8 cellular contexts compared by ENCODE assay signal in the genomic region with DNA sequence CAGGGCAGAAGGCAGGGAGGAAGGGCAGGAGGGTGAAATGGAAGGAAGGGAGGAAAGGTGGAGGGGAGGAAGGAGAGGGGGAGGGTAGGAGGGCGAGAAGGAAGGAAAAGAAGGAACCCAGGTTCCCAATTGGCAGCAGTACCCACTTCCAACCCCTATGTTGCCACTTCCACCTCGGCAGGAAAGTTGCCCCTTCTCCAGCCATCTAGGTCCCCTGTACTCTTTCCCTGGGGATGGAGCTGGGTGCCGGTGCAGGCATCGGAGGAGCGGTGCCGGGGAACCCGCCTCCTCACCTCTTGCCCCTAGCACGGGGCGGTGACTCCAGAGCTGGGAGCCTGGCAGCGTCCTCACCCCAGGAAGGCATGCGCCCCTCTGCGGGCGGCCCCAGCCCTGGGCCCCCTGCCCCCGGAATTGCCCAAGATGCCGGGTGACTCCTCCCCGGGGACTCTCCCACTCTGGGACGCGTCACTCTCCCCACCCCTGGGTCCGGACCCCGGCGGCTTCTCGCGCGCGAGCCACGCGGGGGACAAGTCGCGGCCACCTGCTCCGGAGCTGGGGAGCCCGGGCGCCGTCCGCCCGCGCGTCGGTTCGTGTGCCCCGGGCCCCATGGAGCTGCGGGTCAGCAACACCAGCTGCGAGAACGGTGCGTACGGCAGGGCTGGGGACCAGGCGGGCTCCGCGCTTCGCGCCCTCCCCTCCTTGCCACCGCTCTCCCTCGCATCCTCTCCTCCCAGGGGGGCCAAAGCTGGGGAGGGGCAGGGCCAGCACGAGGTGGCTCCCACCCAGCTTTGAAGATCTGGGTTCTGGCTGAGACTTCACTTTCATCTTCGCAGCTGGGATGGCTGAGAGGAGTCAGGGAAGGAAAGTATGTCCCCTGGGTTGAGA. TPM values are rescaled to one million over a fixed set of nuclear protein-coding genes. Genes with fewer than 3 reads are reported as not detected.
DNase-seq lines count a peak whose midpoint lies in the region; ATAC-seq, FAIRE-seq and TF ChIP-seq lines count a peak whose summit lies in the region.

NIPAL4 (plus strand) TSS at position 499 of the 885 bp plus-strand sequence; CDS start at position 607, 108 bp downstream.

- H3K9me3 ChIP-seq in HEK293 (ENCODE audit: control insufficient read depth, insufficient read depth, low read depth, low read length): no peaks in the 10 kb centered on the region
- no peaks in the 10 kb centered on the region for H3K9me3 ChIP-seq in esophagus squamous epithelium
- no peaks in the 10 kb centered on the region for H3K9me3 ChIP-seq in testis

- no peak for TF ChIP-seq CTCF in HEK293 (tag by site-specific recombination; IDR thresholded peaks at IDR 0.05)
- TF ChIP-seq CTCF in activated CD8-positive, alpha-beta T cell treated with anti-CD3 and anti-CD28 coated beads for 36 hours (IDR thresholded peaks at IDR 0.05): no peak
- no peak for TF ChIP-seq CTCF in esophagus squamous epithelium (IDR thresholded peaks at IDR 0.05)
- TF ChIP-seq CTCF in natural killer cell (IDR thresholded peaks at IDR 0.05): no peak
- TF ChIP-seq CTCF in testis (IDR thresholded peaks at IDR 0.05): no peak

- peaks cover 14% of the 10 kb centered on the region for H3K4me1 Mint-ChIP-seq in activated CD8-positive, alpha-beta T cell treated with anti-CD3 and anti-CD28 coated beads for 36 hours (ENCODE audit: low read depth)
- H3K4me1 Mint-ChIP-seq in natural killer cell: peaks cover 6 to 17% of the 10 kb centered on the region in 2 donors

- H3K27me3 Mint-ChIP-seq in activated CD8-positive, alpha-beta T cell treated with anti-CD3 and anti-CD28 coated beads for 36 hours: peaks cover 27% of the 10 kb centered on the region
- peaks cover 30 to 34% of the 10 kb centered on the region in 2 donors for H3K27me3 Mint-ChIP-seq in natural killer cell (ENCODE audit: low read depth in 2 of 2)

- peak; percentile 32 for ATAC-seq in activated CD8-positive, alpha-beta T cell treated with anti-CD3 and anti-CD28 coated beads for 36 hours
- ATAC-seq in natural killer cell (peak; percentile 46 to 61 (median 49)), HG02571 (IDR thresholded peaks at IDR 0.05; ENCODE audit: unreplicated experiment) (no peak)

- no peaks in the 10 kb centered on the region; the same call in 1 of the 2 replicates for H3K4me1 ChIP-seq in HEK293 (ENCODE audit: control insufficient read depth, insufficient read depth, low read length)
- peaks cover 15 to 58% (median 34%) of the 10 kb centered on the region in 3 donors for H3K4me1 ChIP-seq in esophagus squamous epithelium
- peaks cover 7% of the 10 kb centered on the region for H3K4me1 ChIP-seq in testis

- peak; percentile 53 for DNase-seq in activated CD8-positive, alpha-beta T cell treated with anti-CD3 and anti-CD28 coated beads for 36 hours
- no peak for DNase-seq in esophagus squamous epithelium (lab: John Stamatoyannopoulos, UW)
- no peak for DNase-seq in natural killer cell
- no peak for DNase-seq in testis
- no peak for DNase-seq in NCI-H774 (lab: John Stamatoyannopoulos, UW)
- no peak for DNase-seq in GM19239 (ENCODE audit: insufficient read length, low spot score)

- no peaks in the 10 kb centered on the region for H3K36me3 Mint-ChIP-seq in activated CD8-positive, alpha-beta T cell treated with anti-CD3 and anti-CD28 coated beads for 36 hours (ENCODE audit: low read depth)
- no peaks in the 10 kb centered on the region for H3K36me3 Mint-ChIP-seq in natural killer cell

- H3K4me3 Mint-ChIP-seq in activated CD8-positive, alpha-beta T cell treated with anti-CD3 and anti-CD28 coated beads for 36 hours: peak within 1 kb of the TSS; percentile 59
- no peak within 1 kb of the TSS for H3K4me3 Mint-ChIP-seq in natural killer cell

- peaks cover 0 to 13% (median 0%) of the 10 kb centered on the region in 4 donors for H3K27me3 ChIP-seq in esophagus squamous epithelium
- H3K27me3 ChIP-seq in testis: no peaks in the 10 kb centered on the region

- FAIRE-seq in GM19239 (lab: Jason Lieb, UNC): no peak

- intact Hi-C loops in activated CD8-positive, alpha-beta T cell treated with anti-CD3 and anti-CD28 coated beads for 36 hours (cut with micrococcal nuclease): no loop called here
- intact Hi-C loops in esophagus squamous epithelium (cut with DNase I): no loop called here
- intact Hi-C loops in natural killer cell (cut with micrococcal nuclease): no loop called here
- intact Hi-C loops in testis (cut with DNase I; ENCODE audit: low total_unique reads): no loop called here

- no peaks in the 10 kb centered on the region for H3K9me3 Mint-ChIP-seq in activated CD8-positive, alpha-beta T cell treated with anti-CD3 and anti-CD28 coated beads for 36 hours
- no peaks in the 10 kb centered on the region for H3K9me3 Mint-ChIP-seq in natural killer cell

- POLR2A ChIA-PET in HEK293 (lab: Yijun Ruan, JAX): no interaction called here
- POLR2A ChIA-PET in activated CD8-positive, alpha-beta T cell treated with anti-CD3 and anti-CD28 coated beads for 36 hours (lab: Charles Lee): no interaction called here

- 11 to 12% methylated on average over 2 to 7 of the region's 54 CpGs for WGBS in esophagus squamous epithelium, 2 donors
- WGBS in testis, 2 donors: 6 to 21% methylated on average over 3 to 54 of the region's 54 CpGs

- H3K4me3 ChIP-seq in HEK293 (ENCODE audit: low read depth, low read length) (peak within 1 kb of the TSS; percentile 29), esophagus squamous epithelium (peak within 1 kb of the TSS; percentile 46 to 79 (median 54)), testis (peak within 1 kb of the TSS; percentile 4 to 43)

- TF ChIP-seq POLR2A in esophagus squamous epithelium (IDR thresholded peaks at IDR 0.05) (peak in 1 of 4 donors; percentile 40), testis (IDR thresholded peaks at IDR 0.05) (no peak)

- CTCF ChIA-PET in HEK293 (lab: Yijun Ruan, JAX): interaction anchor here (0.7 to 2.2 kb wide), 7 partner anchors 12 to 461 kb away, joined by 3 to 12 read pairs (median 4); no protein-coding TSS in a partner anchor
- CTCF ChIA-PET in activated CD8-positive, alpha-beta T cell treated with anti-CD3 and anti-CD28 coated beads for 36 hours (lab: Charles Lee): interaction anchor here (1.0 to 9.6 kb wide), 4 partner anchors 12 to 117 kb away, joined by 3 to 64 read pairs (median 6); no protein-coding TSS in a partner anchor

- H3K27ac ChIP-seq in HEK293 (ENCODE audit: extremely low read depth, low read depth, low read length) (no peak within 1 kb of the TSS), esophagus squamous epithelium (peak within 1 kb of the TSS; percentile 70 to 76 (median 73)), testis (no peak within 1 kb of the TSS)

- H3K27ac Mint-ChIP-seq in activated CD8-positive, alpha-beta T cell treated with anti-CD3 and anti-CD28 coated beads for 36 hours: no peak within 1 kb of the TSS
- no peak within 1 kb of the TSS for H3K27ac Mint-ChIP-seq in natural killer cell

- H3K36me3 ChIP-seq in HEK293 (ENCODE audit: control insufficient read depth in 2 of 2, insufficient read depth in 1 of 2, low read length in 2 of 2) (no peaks in the 10 kb centered on the region), esophagus squamous epithelium (no peaks in the 10 kb centered on the region), testis (ENCODE audit: low read depth, missing control alignments) (no peaks in the 10 kb centered on the region)

TF ChIP-seq in HEK293, 187 proteins besides CTCF, POLR2A, EP300 and RAD21 (continues in another document):
- TF ChIP-seq PRDM4 (tag by site-specific recombination; IDR thresholded peaks at IDR 0.05) (no peak), ZNF843 (tag by site-specific recombination; IDR thresholded peaks at IDR 0.05) (no peak), ZNF311 (tag by site-specific recombination; IDR thresholded peaks at IDR 0.05; ENCODE audit: borderline replicate concordance) (no peak), ZNF692 (tag by site-specific recombination; IDR thresholded peaks at IDR 0.05) (0 out of 2 replicates have a peak, but pooled peaks have one; percentile 22)

RNA-seq across cellular contexts. Expression of gene NIPAL4, which starts in this region (rescaled TPM):
- under 1 TPM; 0.29 to 0.72 TPM for total RNA-seq in activated CD8-positive, alpha-beta T cell treated with anti-CD3 and anti-CD28 coated beads for 36 hours
- total RNA-seq in esophagus squamous epithelium (10 to 100 TPM; 13.2 to 33.7 (median 17.8) TPM), natural killer cell (1 to 10 TPM in 1 of 3 donors, under 1 TPM in 1, not detected in 1; 0.39 to 1.3 TPM), testis (under 1 TPM in 1 of 2 donors, not detected in 1; 0.08 TPM)
- 0.18 TPM for polyA plus RNA-seq in testis (ENCODE audit: insufficient read depth, low read depth, low replicate concordance)

Comparison
In these comparisons a context has a peak if more than half of its experiments do, and no peak if none do; other contexts are left out.
1. RNA of gene NIPAL4 (total RNA-seq): 13.2 to 33.7 TPM in esophagus squamous epithelium; 0.29 to 0.72 TPM in activated CD8-positive, alpha-beta T cell treated with anti-CD3 and anti-CD28 coated beads for 36 hours, 0.39 to 1.3 TPM in natural killer cell and 0.08 TPM in testis; every median in the first group is over 4 times any median in the second.
2. Peak in DNase-seq and ATAC-seq in activated CD8-positive, alpha-beta T cell treated with anti-CD3 and anti-CD28 coated beads for 36 hours; RNA of the gene not detected or under 1 TPM.
3. H3K27ac ChIP-seq: peak in esophagus squamous epithelium (4 of 4); none in HEK293 (single experiment) and testis (0 of 2).
4. Peak in every context shown above with its lines, with median percentiles within 50 percentile points of each other: H3K4me3 ChIP-seq.